In genomic region chr6:52284460-52285173, GRCh38 we compare ENCODE assay signal across 8 cellular contexts. TPM values are rescaled to one million over a fixed set of nuclear protein-coding genes. Genes with fewer than 3 reads are reported as not detected.
DNase-seq lines count a peak whose midpoint lies in the region; ATAC-seq and TF ChIP-seq lines count a peak whose summit lies in the region.

TSS of gene MCM3 (minus strand) at chr6:52284742. CDS start at chr6:52284674, 68 bp downstream.

- no peaks in the 10 kb centered on the region for H3K9me3 Mint-ChIP-seq in type B pancreatic cell

- H3K27ac ChIP-seq in adrenal gland (peak within 1 kb of the TSS in 3 of 5 donors; percentile 29 to 79 (median 43)), heart left ventricle (peak within 1 kb of the TSS in 11 of 12 donors; percentile 32 to 79 (median 67))

- DNase-seq in NCI-H1436 (lab: John Stamatoyannopoulos, UW) (peak; percentile 99), T follicular helper cell (ENCODE audit: low read depth) (peak; percentile 89), adrenal gland (peak; percentile 97 to 100 (median 99)), heart left ventricle (peak; percentile 96 to 98 (median 98)), pons (ENCODE audit: low spot score) (peak; percentile 100), type B pancreatic cell (ENCODE audit: extremely low spot score, unreplicated experiment) (peak; percentile 97)

- intact Hi-C loops in adrenal gland (cut with DNase I): loop anchor here in 1 of 2 donors (5.0 to 10.0 kb wide), 2 partner anchors 113 to 380 kb away; no protein-coding TSS in a partner anchor
- intact Hi-C loops in heart left ventricle (cut with DNase I): loop anchor here (1.0 to 10.0 kb wide), 12 partner anchors 76 to 383 kb away; partner anchors contain the start of gene PAQR8 (in 4 of the 10)

- H3K4me1 ChIP-seq in adrenal gland (replicated peaks in 1 of 2) (peaks cover 0 to 8% of the 10 kb centered on the region in 2 donors), heart left ventricle (peaks cover 0 to 32% (median 12%) of the 10 kb centered on the region in 12 donors)

- peak within 1 kb of the TSS; percentile 67 for H3K4me3 ChIP-seq in GM12875 (ENCODE audit: low read depth, low read length)
- peak within 1 kb of the TSS; percentile 21 to 92 (median 61) for H3K4me3 ChIP-seq in adrenal gland
- peak within 1 kb of the TSS; percentile 57 to 99 (median 80) for H3K4me3 ChIP-seq in heart left ventricle

- H3K9me3 ChIP-seq in adrenal gland (replicated peaks in 1 of 3) (no peaks in the 10 kb centered on the region), heart left ventricle (no peaks in the 10 kb centered on the region)

- TF ChIP-seq POLR2A in adrenal gland (IDR thresholded peaks at IDR 0.05) (peak in 1 of 2 donors; percentile 55), heart left ventricle (IDR thresholded peaks at IDR 0.05) (peak in 1 of 2 donors; percentile 50)

- no peaks in the 10 kb centered on the region for H3K27me3 Mint-ChIP-seq in type B pancreatic cell

- no peak within 1 kb of the TSS for H3K4me3 Mint-ChIP-seq in type B pancreatic cell

- peaks cover 17% of the 10 kb centered on the region for H3K4me1 Mint-ChIP-seq in type B pancreatic cell (ENCODE audit: unreplicated experiment)

- no peak for TF ChIP-seq CTCF in GM12875 (IDR thresholded peaks at IDR 0.05; ENCODE audit: borderline replicate concordance, insufficient read depth, low read depth, low read length)
- peak in 1 of 6 experiments; percentile 25 for TF ChIP-seq CTCF in adrenal gland (IDR thresholded peaks at IDR 0.05)
- TF ChIP-seq CTCF in heart left ventricle (IDR thresholded peaks at IDR 0.05): peak in 5 of 12 donors; percentile 2 to 43 (median 19)
- no peak for TF ChIP-seq CTCF in type B pancreatic cell (conservative IDR thresholded peaks at IDR 0.05)

- peak; percentile 99 for ATAC-seq in HG02798 (IDR thresholded peaks at IDR 0.05; ENCODE audit: poor library complexity, unreplicated experiment)
- ATAC-seq in heart left ventricle: peak; percentile 100

- 0% methylated on average over 7 to 52 of the region's 52 CpGs for WGBS in adrenal gland, 4 donors
- 0 to 1% (median 0%) methylated on average over 45 to 52 of the region's 52 CpGs for WGBS in heart left ventricle, 4 donors

- peaks cover 22% of the 10 kb centered on the region for H3K36me3 Mint-ChIP-seq in type B pancreatic cell

- no peak within 1 kb of the TSS for H3K27ac Mint-ChIP-seq in type B pancreatic cell

- H3K36me3 ChIP-seq in adrenal gland (replicated peaks in 1 of 2) (peaks cover 0 to 25% of the 10 kb centered on the region in 2 donors), heart left ventricle (peaks cover 0 to 33% (median 31%) of the 10 kb centered on the region in 9 donors)

- H3K27me3 ChIP-seq in adrenal gland (no peaks in the 10 kb centered on the region), heart left ventricle (no peaks in the 10 kb centered on the region)

RNA-seq across cellular contexts. Expression of gene MCM3, which starts in this region (rescaled TPM):
- total RNA-seq in adrenal gland: 10 to 100 TPM; 19.4 to 43.2 (median 25.0) TPM
- polyA plus RNA-seq in adrenal gland: 10 to 100 TPM; 10.5 to 31.4 (median 15.9) TPM
- 10 to 100 TPM; 18.5 to 36.5 (median 25.0) TPM for total RNA-seq in heart left ventricle
- polyA plus RNA-seq in heart left ventricle: 10 to 100 TPM; 10.6 to 39.0 TPM
- 68.2 and 122 TPM in 2 replicates for total RNA-seq in type B pancreatic cell (ENCODE audit: low replicate concordance)

Comparison
In these comparisons a context has a peak if more than half of its experiments do, and no peak if none do; other contexts are left out.
1. Peak in every context shown above with its lines: DNase-seq, ATAC-seq, H3K4me3 ChIP-seq and H3K27ac ChIP-seq.